ENCODE assay signal across 8 cellular contexts in the genomic region with DNA sequence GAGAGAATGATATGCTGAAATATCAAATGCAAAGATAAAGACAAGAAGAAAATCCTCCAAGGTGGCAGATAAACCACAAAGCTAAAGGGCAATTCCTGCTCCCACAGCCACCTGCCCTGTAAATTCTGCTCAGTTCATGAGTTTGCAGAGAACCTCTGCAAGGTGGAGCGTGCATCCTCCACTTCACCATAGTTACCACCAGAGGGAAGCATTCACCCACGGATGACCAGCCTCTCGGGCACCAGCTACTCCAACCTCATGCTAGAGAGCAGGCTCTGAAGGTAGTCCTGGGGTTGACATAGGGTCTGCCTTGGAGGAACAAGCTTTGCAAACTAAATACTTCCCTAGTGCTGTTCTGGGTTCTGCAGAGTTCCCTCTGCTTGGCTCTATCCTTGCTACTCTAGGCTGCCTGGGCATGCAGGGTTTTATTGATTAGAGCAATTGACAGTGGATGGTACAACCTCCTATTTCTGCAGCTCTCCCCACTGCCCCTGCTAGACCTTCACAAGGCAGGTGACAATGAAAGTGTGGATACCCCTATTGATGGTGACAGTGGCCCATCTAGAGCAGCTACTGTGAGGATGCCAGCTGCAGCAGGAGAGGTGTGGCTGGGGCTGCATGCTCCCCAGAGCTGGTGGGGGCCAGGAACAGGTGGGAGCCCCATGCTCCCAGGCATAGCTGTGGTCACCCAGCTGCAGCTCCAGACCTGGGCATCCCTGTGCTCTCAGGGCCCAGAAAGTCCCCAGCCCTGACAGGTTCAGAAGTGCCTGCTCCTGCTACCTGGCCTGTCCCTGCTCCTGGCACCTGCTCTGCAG. TPM values are rescaled to one million over a fixed set of nuclear protein-coding genes. Genes with fewer than 3 reads are reported as not detected.
A peak's percentile ranks its signal among the peaks of the same experiment; 100 is the strongest.
DNase-seq lines count a peak whose midpoint lies in the region; ATAC-seq, FAIRE-seq and TF ChIP-seq lines count a peak whose summit lies in the region.

No MANE protein-coding gene starts in this region.

- no peaks in the 10 kb centered on the region for H3K9me3 ChIP-seq in endothelial cell of umbilical vein (replicated peaks; ENCODE audit: control insufficient read depth, insufficient read depth, low read length)

- no peak overlapping the region for H2AFZ ChIP-seq in endothelial cell of umbilical vein (ENCODE audit: low read depth, low read length)

- H3K27me3 ChIP-seq in endothelial cell of umbilical vein (ENCODE audit: control insufficient read depth in 2 of 2, insufficient read depth in 2 of 2, low read length in 2 of 2) = no peaks in the 10 kb centered on the region

- peak; percentile 87 for ATAC-seq in HG02642 (IDR thresholded peaks at IDR 0.05; ENCODE audit: poor library complexity, unreplicated experiment)

- POLR2A ChIA-PET in endothelial cell of umbilical vein (lab: Charles Lee) = no interaction called here

- H3K9ac ChIP-seq in endothelial cell of umbilical vein (replicated peaks; ENCODE audit: extremely low read depth, insufficient read depth, low read length) = no peak overlapping the region

- no peaks in the 10 kb centered on the region for H3K9me1 ChIP-seq in endothelial cell of umbilical vein (replicated peaks; ENCODE audit: control insufficient read depth, extremely low read depth, insufficient read depth, low read length)

- H3K4me2 ChIP-seq in endothelial cell of umbilical vein (ENCODE audit: insufficient read depth, low read length) = no peak overlapping the region

- DNase-seq in NCI-H2107 treated with DMSO at 0.1 percent for 48 hours (lab: John Stamatoyannopoulos, UW; ENCODE audit: unreplicated experiment) = peak; percentile 7
- DNase-seq in NCI-H2107 (lab: John Stamatoyannopoulos, UW) = no peak
- DNase-seq in NCI-H226 = peak; percentile 5
- peak; percentile 29 to 33 for DNase-seq in activated CD8-positive, alpha-beta memory T cell treated with anti-CD3 and anti-CD28 coated beads for 1 hour (ENCODE audit: extremely low read depth in 1 of 2, low read depth in 1 of 2)
- peak; percentile 60 for DNase-seq in endothelial cell of umbilical vein (ENCODE audit: low read depth, low spot score)
- peak; percentile 60 for DNase-seq in middle frontal gyrus (ENCODE audit: extremely low spot score, low spot score)
- DNase-seq in stimulated activated CD8-positive, alpha-beta memory T cell treated with anti-CD3 and anti-CD28 coated beads, Interleukin-7, amount 100 ng/mL, for 1 hour (ENCODE audit: low read depth in 2 of 2) = peak; percentile 21 to 34

- intact Hi-C loops in endothelial cell of umbilical vein (cut with micrococcal nuclease) = loop anchor here (1.0 to 2.0 kb wide), 5 partner anchors 59 to 981 kb away; no protein-coding TSS in a partner anchor

- peak; percentile 54 to 73 for TF ChIP-seq CTCF in endothelial cell of umbilical vein (IDR thresholded peaks at IDR 0.05; ENCODE audit: extremely low read depth in 1 of 2, insufficient read depth in 1 of 2, low read depth in 1 of 2, low read length in 2 of 2)

- H3K36me3 ChIP-seq in endothelial cell of umbilical vein (ENCODE audit: control insufficient read depth in 2 of 2, extremely low read depth in 1 of 2, insufficient read depth in 2 of 2, low read length in 2 of 2) = no peaks in the 10 kb centered on the region

- dilution Hi-C loops in endothelial cell of umbilical vein (cut with MboI; ENCODE audit: extremely low pct_ligation_motif_present, low sequenced_read_pairs) = no loop called here

- no peaks in the 10 kb centered on the region for H3K79me2 ChIP-seq in endothelial cell of umbilical vein (ENCODE audit: control insufficient read depth, insufficient read depth, low read length)

- BruUV-seq in endothelial cell of umbilical vein (replicated peaks; lab: Mats Ljungman, UMichigan) = no TSS peak

- no peaks in the 10 kb centered on the region for H3K4me1 ChIP-seq in endothelial cell of umbilical vein (ENCODE audit: control insufficient read depth, extremely low read depth, insufficient read depth, low read length)

- no peak for TF ChIP-seq POLR2A in endothelial cell of umbilical vein (IDR thresholded peaks at IDR 0.05; ENCODE audit: low read depth, low read length)

- CTCF ChIA-PET in endothelial cell of umbilical vein (lab: Charles Lee) = interaction anchor here (0.7 to 3.3 kb wide), 17 partner anchors 10 to 1461 kb away, joined by 3 to 120 read pairs (median 4); no protein-coding TSS in a partner anchor

- no peaks in the 10 kb centered on the region for H4K20me1 ChIP-seq in endothelial cell of umbilical vein (replicated peaks; ENCODE audit: control insufficient read depth, extremely low read depth, insufficient read depth, low read length)

- no peak overlapping the region for H3K4me3 ChIP-seq in endothelial cell of umbilical vein (replicated peaks in 1 of 3; ENCODE audit: insufficient read depth in 1 of 3, low read depth in 1 of 3, low read length in 3 of 3)

- no peak overlapping the region for H3K27ac ChIP-seq in endothelial cell of umbilical vein (ENCODE audit: insufficient read depth, low read depth, low read length)

- FAIRE-seq in endothelial cell of umbilical vein (lab: Jason Lieb, UNC) = peak; percentile 86

TF ChIP-seq in endothelial cell of umbilical vein, 7 proteins besides CTCF, POLR2A, EP300 and RAD21:
- TF ChIP-seq EZH2 (IDR thresholded peaks at IDR 0.05; ENCODE audit: borderline replicate concordance, low read depth, low read length, severe bottlenecking) = no peak
- TF ChIP-seq MYC (IDR thresholded peaks at IDR 0.05; ENCODE audit: low read depth, low read length) = no peak
- TF ChIP-seq, protein P1, sequence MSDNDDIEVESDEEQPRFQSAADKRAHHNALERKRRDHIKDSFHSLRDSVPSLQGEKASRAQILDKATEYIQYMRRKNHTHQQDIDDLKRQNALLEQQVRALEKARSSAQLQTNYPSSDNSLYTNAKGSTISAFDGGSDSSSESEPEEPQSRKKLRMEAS (IDR thresholded peaks at IDR 0.05; ENCODE audit: insufficient read depth, insufficient read length) = no peak
- no peak for TF ChIP-seq POLR2AphosphoS5 (IDR thresholded peaks at IDR 0.05; ENCODE audit: insufficient read depth, low read depth, low read length)
- TF ChIP-seq GATA2 (IDR thresholded peaks at IDR 0.05; ENCODE audit: insufficient read depth, insufficient read length, low read depth, low read length) = no peak
- TF ChIP-seq FOS (IDR thresholded peaks at IDR 0.05; ENCODE audit: borderline replicate concordance, insufficient read depth, low read length) = no peak
- TF ChIP-seq JUN (IDR thresholded peaks at IDR 0.05; ENCODE audit: borderline replicate concordance, insufficient read depth, insufficient read length, low read depth) = no peak

RNA-seq across cellular contexts. Expression of a gene that starts 51.1 kb away (rescaled TPM):
- total RNA-seq in endothelial cell of umbilical vein = not detected in 2 replicates
- polyA plus RNA-seq in endothelial cell of umbilical vein = not detected in 2 replicates
- polyA plus RNA-seq in endothelial cell of umbilical vein (2011; cell fraction: cytosol; rRNA removed) = not detected in 2 replicates
- not detected in 2 replicates for polyA plus RNA-seq in endothelial cell of umbilical vein (2011; cell fraction: nucleus; rRNA removed)
- not detected in 2 replicates for polyA plus RNA-seq in endothelial cell of umbilical vein (2012)
- polyA minus RNA-seq in endothelial cell of umbilical vein = not detected in 2 replicates
- polyA minus RNA-seq in endothelial cell of umbilical vein (2011; cell fraction: cytosol; rRNA and poly(A)+ RNA removed) = not detected
- polyA minus RNA-seq in endothelial cell of umbilical vein (2011; cell fraction: nucleus; rRNA and poly(A)+ RNA removed) = not detected in 2 replicates

RNA-seq across cellular contexts. Expression of a gene that starts 58.0 kb away (rescaled TPM):
- not detected in 2 replicates for total RNA-seq in endothelial cell of umbilical vein
- not detected in 2 replicates for polyA plus RNA-seq in endothelial cell of umbilical vein
- not detected in 2 replicates for polyA plus RNA-seq in endothelial cell of umbilical vein (2011; cell fraction: cytosol; rRNA removed)
- not detected in 2 replicates for polyA plus RNA-seq in endothelial cell of umbilical vein (2011; cell fraction: nucleus; rRNA removed)
- polyA plus RNA-seq in endothelial cell of umbilical vein (2012) = not detected in 2 replicates
- polyA minus RNA-seq in endothelial cell of umbilical vein = not detected in 2 replicates
- not detected for polyA minus RNA-seq in endothelial cell of umbilical vein (2011; cell fraction: cytosol; rRNA and poly(A)+ RNA removed)
- polyA minus RNA-seq in endothelial cell of umbilical vein (2011; cell fraction: nucleus; rRNA and poly(A)+ RNA removed) = not detected in 2 replicates
